ENCODE assay signal across 1 cellular context in the genomic region with DNA sequence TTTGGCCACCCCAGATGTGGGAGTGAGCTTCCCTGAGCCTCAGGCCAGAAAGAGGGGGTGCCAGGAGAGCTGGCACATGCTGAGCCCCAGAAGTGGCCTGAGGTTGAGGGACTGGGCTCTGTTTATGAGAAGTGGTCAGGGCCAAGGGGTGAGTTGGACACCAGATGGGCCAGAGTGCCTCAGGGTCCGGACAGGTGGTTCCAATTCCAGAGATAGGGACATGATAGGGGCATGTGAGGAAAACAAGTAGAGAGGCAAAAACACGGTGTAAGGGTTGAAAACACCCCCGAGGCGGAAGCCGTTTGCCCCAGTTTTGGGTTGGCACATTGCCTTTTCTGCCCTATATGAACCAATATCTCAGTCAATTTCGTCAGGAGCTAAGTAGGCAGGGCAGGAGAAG.
TF ChIP-seq lines count a peak whose summit lies in the region.

No MANE protein-coding gene starts in this region.

TF ChIP-seq in GM23338, 12 proteins besides CTCF, POLR2A, EP300 and RAD21 (continued from another document):
- TF ChIP-seq ZNF462 (CRISPR knock-in tag; IDR thresholded peaks at IDR 0.05) (no peak), ETS1 (IDR thresholded peaks at IDR 0.05) (no peak), ZNF331 (CRISPR knock-in tag; IDR thresholded peaks at IDR 0.05; ENCODE audit: low read depth) (no peak)
TF ChIP-seq in GM23338: peak in this region for 0.
